In the genomic region with DNA sequence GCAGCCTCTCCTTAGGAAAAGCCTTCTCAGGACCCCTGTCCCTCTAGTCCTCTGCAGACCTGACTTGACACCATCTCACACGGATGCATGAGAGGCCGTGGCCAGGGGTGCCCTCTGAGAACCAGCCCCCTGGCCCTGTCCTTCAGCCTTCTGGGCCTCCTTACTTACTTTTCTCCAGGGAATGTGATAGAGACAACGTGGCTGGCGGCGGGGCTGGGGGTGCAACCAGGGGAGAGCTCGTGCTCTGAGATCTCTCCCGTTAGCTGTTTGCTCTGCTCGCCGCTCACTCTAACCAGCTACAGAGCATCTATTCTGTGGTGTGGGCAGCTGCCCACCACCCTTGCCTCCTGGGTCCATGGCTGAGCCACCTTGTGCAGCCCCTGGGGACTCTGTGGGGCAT, we compare ENCODE assay signal across 21 cellular contexts. TPM values are rescaled to one million over a fixed set of nuclear protein-coding genes. Genes with fewer than 3 reads are reported as not detected.
A peak's percentile ranks its signal among the peaks of the same experiment; 100 is the strongest.
DNase-seq lines count a peak whose midpoint lies in the region; ATAC-seq, FAIRE-seq and TF ChIP-seq lines count a peak whose summit lies in the region.
"Had no signal": no experiment of that assay in that cellular context is flagged by ENCODE, and none has a peak within 500 bp of the region (broad histone marks: within the 10 kb centered on the region; RNA-seq: fewer than 3 reads in every experiment).

No MANE protein-coding gene starts in this region.

- peaks cover 4% of the 10 kb centered on the region; the same call in 1 of the 2 replicates for H3K23me2 ChIP-seq in H1 (ENCODE audit: low read depth, low read length)

- no peak overlapping the region for H2AFZ ChIP-seq in HepG2 (ENCODE audit: low read length)
- no peak overlapping the region for H2AFZ ChIP-seq in H1 (ENCODE audit: low read length)
- H2AFZ ChIP-seq: GM23248 had no signal

- no peaks in the 10 kb centered on the region for H3K79me1 ChIP-seq in H1 (ENCODE audit: low read depth, low read length)

- H3K4me2 ChIP-seq in HepG2 (ENCODE audit: low read depth, low read length) = no peak overlapping the region
- no peak overlapping the region for H3K4me2 ChIP-seq in H1 (ENCODE audit: insufficient read depth in 1 of 2, low read depth in 2 of 2, low read length in 2 of 2)

- H3K4me3 ChIP-seq in HepG2 (replicated peaks in 1 of 3; ENCODE audit: insufficient read depth in 1 of 3, low read depth in 2 of 3, low read length in 3 of 3) (no peak overlapping the region), right lobe of liver (no peak overlapping the region), H1 (ENCODE audit: extremely low read depth in 1 of 4, insufficient read depth in 2 of 4, low read depth in 3 of 4, low read length in 4 of 4) (no peak overlapping the region)
- H3K4me3 ChIP-seq: GM23248 had no signal

- CTCF ChIA-PET in HepG2 (lab: Yijun Ruan, JAX; ENCODE audit: low intra/inter-chr PET ratio, low total read pairs) = interaction anchor here (1.0 to 3.6 kb wide), 4 partner anchors 23 to 368 kb away, joined by 5 to 28 read pairs (median 16); no protein-coding TSS in a partner anchor
- CTCF ChIA-PET in H1 (lab: Charles Lee; ENCODE audit: partially characterized antibody) = interaction anchor here (0.9 kb wide), 1 partner anchor 126 kb away, joined by 3 read pairs; no protein-coding TSS in a partner anchor

- FAIRE-seq in HepG2 (lab: Jason Lieb, UNC) (no peak), H1 (lab: Jason Lieb, UNC) (no peak)
- FAIRE-seq: A204.1, G401.6, GM12892 had no signal

- TF ChIP-seq CTCF in HepG2 (CRISPR knock-in tag; IDR thresholded peaks at IDR 0.05) (no peak), right lobe of liver (IDR thresholded peaks at IDR 0.05) (no peak), H1 (IDR thresholded peaks at IDR 0.05; ENCODE audit: control extremely low read depth in 1 of 3, insufficient read depth in 1 of 3, low read depth in 1 of 3, low read length in 3 of 3) (no peak)

- H3K4me1 Mint-ChIP-seq in stimulated activated naive B cell treated with anti-CD40 and anti-IgM and Interleukin-4, amounts not matched to agents 10 μg/mL and 1 μg/mL and 100 μg/mL, for 72 hours = peaks cover 20 to 41% of the 10 kb centered on the region in 2 donors

- H3K27me3 ChIP-seq in HepG2 (ENCODE audit: control insufficient read depth in 1 of 2, insufficient read depth in 2 of 2, low read length in 2 of 2) (peaks cover 9 to 52% of the 10 kb centered on the region in 2 experiments; a peak in 4 of 5 replicates), right lobe of liver (no peaks in the 10 kb centered on the region), H1 (replicated peaks in 1 of 4; ENCODE audit: control insufficient read depth in 3 of 4, extremely low read depth in 1 of 4, insufficient read depth in 3 of 4, low read length in 3 of 4) (no peaks in the 10 kb centered on the region; a peak in 2 of 7 replicates)

- no peak overlapping the region for H3K4ac ChIP-seq in H1 (replicated peaks; ENCODE audit: insufficient read length, low read depth, low read length)

- ATAC-seq in HepG2 = no peak
- no peak for ATAC-seq in right lobe of liver
- ATAC-seq in stimulated activated naive B cell treated with anti-CD40 and anti-IgM and Interleukin-4, amounts not matched to agents 10 μg/mL and 1 μg/mL and 100 μg/mL, for 72 hours (replicated peaks) = no peak
- ATAC-seq: CD8-positive, alpha-beta T cell; HCT116 had no signal

- H3K9me3 Mint-ChIP-seq in stimulated activated naive B cell treated with anti-CD40 and anti-IgM and Interleukin-4, amounts not matched to agents 10 μg/mL and 1 μg/mL and 100 μg/mL, for 72 hours = no peaks in the 10 kb centered on the region
- H3K9me3 Mint-ChIP-seq: CD8-positive, alpha-beta T cell had no signal

- no peak overlapping the region for H3K18ac ChIP-seq in H1 (ENCODE audit: extremely low read depth, low read length)

- no peak for TF ChIP-seq RAD21 in HepG2 (CRISPR knock-in tag; IDR thresholded peaks at IDR 0.05)
- no peak for TF ChIP-seq RAD21 in H1 (IDR thresholded peaks at IDR 0.05 in 1 of 2, conservative IDR thresholded peaks at IDR 0.05 in 1 of 2; ENCODE audit: low read depth in 2 of 2, low read length in 2 of 2)

- H2BK5ac ChIP-seq in H1 (ENCODE audit: low read depth, low read length) = peak overlapping the region; percentile 5; the same call in 1 of the 2 replicates

- peak overlapping the region; percentile 76 for H3K27ac Mint-ChIP-seq in stimulated activated naive B cell treated with anti-CD40 and anti-IgM and Interleukin-4, amounts not matched to agents 10 μg/mL and 1 μg/mL and 100 μg/mL, for 72 hours
- H3K27ac Mint-ChIP-seq: CD8-positive, alpha-beta T cell; H9 had no signal

- intact Hi-C loops in HepG2 (cut with micrococcal nuclease; ENCODE audit: unreplicated experiment) = loop anchor here (5.0 kb wide), 1 partner anchor 96 kb away; no protein-coding TSS in a partner anchor
- intact Hi-C loops in right lobe of liver (cut with DNase I) = loop anchor here (10.0 kb wide), 2 partner anchors 358 to 368 kb away; no protein-coding TSS in a partner anchor

- 33% methylated on average over 8 of the region's 9 CpGs for WGBS in HepG2 (ENCODE audit: low lambda C conversion rate)
- 92% methylated on average over 6 of the region's 9 CpGs for WGBS in right lobe of liver (ENCODE audit: insufficient coverage, low coverage, low lambda C conversion rate, missing lambda C conversion rate)
- 88% methylated on average over 9 of the region's 9 CpGs; no CpG with 5 or more reads in 1 of the 2 experiments for WGBS in H1 (ENCODE audit: extremely low coverage in 1 of 2, insufficient coverage in 1 of 2, insufficient read length in 1 of 2, insufficient replicate concordance in 2 of 2, low coverage in 1 of 2, low lambda C conversion rate in 2 of 2, missing lambda C conversion rate in 1 of 2), 2 experiments

- H2BK20ac ChIP-seq in H1 (ENCODE audit: low read length) = peak overlapping the region; percentile 76; the same call in 1 of the 2 replicates

- no peak overlapping the region; the same call in 1 of the 2 replicates for H2BK12ac ChIP-seq in H1 (ENCODE audit: low read depth, low read length)

- H4K20me1 ChIP-seq in HepG2 (ENCODE audit: insufficient read depth, low read length) (no peaks in the 10 kb centered on the region), H1 (replicated peaks in 1 of 2; ENCODE audit: control insufficient read depth in 1 of 2, insufficient read depth in 2 of 2, low read length in 2 of 2) (no peaks in the 10 kb centered on the region)

- H4K8ac ChIP-seq in H1 (ENCODE audit: extremely low read depth, insufficient read depth, low read length) = no peak overlapping the region; the same call in none of the 2 replicates

- H2BK15ac ChIP-seq in H1 (ENCODE audit: low read length) = 0 out of 2 replicates have a peak overlapping the region, but pooled peaks have one; percentile 76

- no TSS peak for BruUV-seq in HepG2 (replicated peaks; lab: Mats Ljungman, UMichigan)

- H3K27me3 Mint-ChIP-seq in stimulated activated naive B cell treated with anti-CD40 and anti-IgM and Interleukin-4, amounts not matched to agents 10 μg/mL and 1 μg/mL and 100 μg/mL, for 72 hours = no peaks in the 10 kb centered on the region

- no peaks in the 10 kb centered on the region for H3K9me3 ChIP-seq in HepG2 (ENCODE audit: low read length)
- no peaks in the 10 kb centered on the region for H3K9me3 ChIP-seq in right lobe of liver
- peaks cover 6 to 8% of the 10 kb centered on the region in 2 experiments; a peak in 3 of 4 replicates for H3K9me3 ChIP-seq in H1 (ENCODE audit: insufficient read depth in 2 of 2, low read depth in 1 of 2, low read length in 1 of 2)
- H3K9me3 ChIP-seq: Caco-2 had no signal

- no peak overlapping the region for H3K56ac ChIP-seq in H1 (replicated peaks; ENCODE audit: insufficient read length, low read depth, low read length)

- no peak overlapping the region for H3K23ac ChIP-seq in H1 (ENCODE audit: insufficient read length)

- H3K36me3 ChIP-seq in HepG2 (replicated peaks in 1 of 2; ENCODE audit: control insufficient read depth in 1 of 2, insufficient read depth in 2 of 2, low read length in 2 of 2) (no peaks in the 10 kb centered on the region), right lobe of liver (no peaks in the 10 kb centered on the region), H1 (ENCODE audit: control insufficient read depth in 2 of 4, insufficient read depth in 4 of 4, low read length in 3 of 4) (no peaks in the 10 kb centered on the region)

- TF ChIP-seq EP300 in HepG2 (IDR thresholded peaks at IDR 0.05; ENCODE audit: low read depth in 2 of 2, low read length in 2 of 2) = no peak
- TF ChIP-seq EP300 in HepG2 (CRISPR knock-in tag; IDR thresholded peaks at IDR 0.05; ENCODE audit: borderline replicate concordance) = no peak
- TF ChIP-seq EP300 in H1 (IDR thresholded peaks at IDR 0.05; ENCODE audit: borderline replicate concordance in 1 of 2, low read depth in 2 of 2, low read length in 2 of 2) = no peak

- in situ Hi-C loops in HepG2 (cut with HindIII; ENCODE audit: extremely low pct_ligation_motif_present, low pct_unique_long_range_greater_than_20kb) = loop anchor here (5.0 to 25.0 kb wide), 2 partner anchors 131 to 366 kb away; no protein-coding TSS in a partner anchor

- H3K36me3 Mint-ChIP-seq in stimulated activated naive B cell treated with anti-CD40 and anti-IgM and Interleukin-4, amounts not matched to agents 10 μg/mL and 1 μg/mL and 100 μg/mL, for 72 hours = no peaks in the 10 kb centered on the region
- H3K36me3 Mint-ChIP-seq: CD8-positive, alpha-beta T cell had no signal

- no peak overlapping the region for H3K14ac ChIP-seq in H1 (ENCODE audit: insufficient read length)

- H3K9ac ChIP-seq in HepG2 (ENCODE audit: insufficient read depth, low read depth, low read length) (no peak overlapping the region), H1 (replicated peaks in 1 of 4; ENCODE audit: extremely low read depth in 1 of 4, low read depth in 3 of 4, low read length in 3 of 4) (no peak overlapping the region)
- H3K9ac ChIP-seq: GM23248 had no signal

- no peak overlapping the region for H4K5ac ChIP-seq in H1 (ENCODE audit: insufficient read length, low read depth, low read length)

- peak overlapping the region; percentile 31 for H4K91ac ChIP-seq in H1 (replicated peaks; ENCODE audit: insufficient read length, low read length)

- H3K79me2 ChIP-seq in HepG2 (ENCODE audit: insufficient read depth, low read length) (no peaks in the 10 kb centered on the region), H1 (ENCODE audit: control insufficient read depth in 1 of 2, insufficient read depth in 2 of 2, low read length in 2 of 2) (no peaks in the 10 kb centered on the region)

- H3K27ac ChIP-seq in HepG2 (ENCODE audit: extremely low read length, insufficient read depth, low read length) = no peak overlapping the region
- no peak overlapping the region for H3K27ac ChIP-seq in right lobe of liver
- no peak overlapping the region for H3K27ac ChIP-seq in H1 (ENCODE audit: low read depth, low read length)
- H3K27ac ChIP-seq: 22Rv1, GM23248 had no signal

- no peak for TF ChIP-seq POLR2A in HepG2 (IDR thresholded peaks at IDR 0.05; ENCODE audit: insufficient read depth in 1 of 2, low read depth in 2 of 2, low read length in 2 of 2)
- no peak for TF ChIP-seq POLR2A in right lobe of liver (IDR thresholded peaks at IDR 0.05)
- no peak for TF ChIP-seq POLR2A in H1 (IDR thresholded peaks at IDR 0.05; ENCODE audit: control extremely low read depth in 1 of 2, low read depth in 2 of 2, low read length in 2 of 2)

- peak overlapping the region; percentile 27; the same call in 1 of the 2 replicates for H2AK5ac ChIP-seq in H1 (ENCODE audit: low read depth, low read length)

- no peak for DNase-seq in HepG2 (ENCODE audit: low spot score)
- DNase-seq in right lobe of liver = no peak
- DNase-seq in H1 (ENCODE audit: low read depth in 1 of 2, low spot score in 2 of 2) = no peak
- DNase-seq in stimulated activated naive B cell treated with anti-CD40 and anti-IgM and Interleukin-4, amounts not matched to agents 10 μg/mL and 1 μg/mL and 100 μg/mL, for 72 hours = no peak
- no peak for DNase-seq in NCI-H774 (lab: John Stamatoyannopoulos, UW)
- DNase-seq in activated gamma-delta T cell treated with Interleukin-2 at 50 U/mL for 16 hours = no peak
- DNase-seq: C1 segment of cervical spinal cord; Caco-2; CD8-positive, alpha-beta T cell; DMS153; DND-41; GM23248; H9 had no signal

- no peak overlapping the region for H3K4me3 Mint-ChIP-seq in stimulated activated naive B cell treated with anti-CD40 and anti-IgM and Interleukin-4, amounts not matched to agents 10 μg/mL and 1 μg/mL and 100 μg/mL, for 72 hours
- H3K4me3 Mint-ChIP-seq: CD8-positive, alpha-beta T cell; H9 had no signal

- H3K4me1 ChIP-seq in HepG2 (ENCODE audit: insufficient read depth, low read length) = peaks cover 37% of the 10 kb centered on the region
- H3K4me1 ChIP-seq in right lobe of liver = peaks cover 0 to 4% (median 0%) of the 10 kb centered on the region in 4 donors
- H3K4me1 ChIP-seq in H1 (replicated peaks in 1 of 4; ENCODE audit: control insufficient read depth in 3 of 4, insufficient read depth in 4 of 4, low read length in 3 of 4) = peaks cover 8 to 25% (median 21%) of the 10 kb centered on the region in 4 experiments
- H3K4me1 ChIP-seq: Caco-2 had no signal

- POLR2A ChIA-PET in HepG2 (lab: Yijun Ruan, JAX) = interaction anchor here (2.8 kb wide), 1 partner anchor 144 kb away, joined by 18 read pairs; a partner anchor contains a TSS
- POLR2A ChIA-PET in H1 (lab: Charles Lee; ENCODE audit: partially characterized antibody) = no interaction called here

- no peak overlapping the region for H2BK120ac ChIP-seq in H1 (replicated peaks; ENCODE audit: low read depth, low read length)

RNA-seq across cellular contexts. Expression of a gene that starts 14.7 kb away (rescaled TPM):
- total RNA-seq in HepG2 (2016; rRNA removed; fragmentation: Illumina TruSeq; extraction: Trizol) (not detected in 2 replicates), right lobe of liver (not detected)
- not detected in 2 replicates for total RNA-seq in HepG2 (2016; cell fraction: cytosol; rRNA removed; fragmentation: Illumina TruSeq; extraction: Trizol; ENCODE audit: low read depth)
- total RNA-seq in HepG2 (2016; cell fraction: insoluble cytoplasmic fraction; rRNA removed; fragmentation: Illumina TruSeq; extraction: Trizol) = not detected in 2 replicates
- not detected in 2 replicates for total RNA-seq in HepG2 (2016; cell fraction: membrane; rRNA removed; fragmentation: Illumina TruSeq; extraction: Trizol)
- total RNA-seq in HepG2 (2016; cell fraction: nucleus; rRNA removed; fragmentation: Illumina TruSeq; extraction: Trizol) = not detected in 2 replicates
- polyA plus RNA-seq in HepG2 (2011; rRNA removed) (not detected in 2 replicates), H1 (2011; rRNA removed) (not detected in 2 replicates)
- polyA plus RNA-seq in HepG2 (2011; cell fraction: cytosol; rRNA removed) = not detected in 2 replicates
- polyA plus RNA-seq in HepG2 (2011; cell fraction: nucleus; rRNA removed) = not detected in 2 replicates
- not detected in 2 replicates for polyA plus RNA-seq in HepG2 (2012)
- not detected in 2 replicates for polyA plus RNA-seq in HepG2 (2016; cell fraction: cytosol; fragmentation: Illumina TruSeq; extraction: Trizol; ENCODE audit: low read depth)
- not detected in 2 replicates for polyA plus RNA-seq in HepG2 (2016; cell fraction: insoluble cytoplasmic fraction; fragmentation: Illumina TruSeq; extraction: Trizol; ENCODE audit: low read depth)
- polyA plus RNA-seq in HepG2 (2016; cell fraction: membrane; fragmentation: Illumina TruSeq; extraction: Trizol; ENCODE audit: low read depth) = not detected in 2 replicates
- polyA plus RNA-seq in HepG2 (2016; cell fraction: nucleus; fragmentation: Illumina TruSeq; extraction: Trizol; ENCODE audit: insufficient read depth, low read depth) = not detected in 2 replicates
- not detected in 2 replicates for polyA minus RNA-seq in HepG2 (2011; rRNA and poly(A)+ RNA removed; ENCODE audit: low replicate concordance)
- not detected in 2 replicates for polyA minus RNA-seq in HepG2 (2011; cell fraction: cytosol; rRNA and poly(A)+ RNA removed)
- polyA minus RNA-seq in HepG2 (2011; cell fraction: nucleus; rRNA and poly(A)+ RNA removed) = not detected in 2 replicates
- total RNA-seq in H1 (2021; fragmentation: NEBNext Ultra II Directional; extraction: Animal tissue kit (Norgen Biotek cat#: 25700)) = not detected in 2 replicates
- polyA plus RNA-seq in H1 (2011; cell fraction: cytosol; rRNA removed) = not detected
- polyA plus RNA-seq in H1 (2011; cell fraction: nucleus; rRNA removed) = not detected
- polyA plus RNA-seq in H1 (2012, experiment 1 of 2) = not detected in 4 replicates
- not detected for polyA plus RNA-seq in H1 (2012, experiment 2 of 2)
- polyA plus RNA-seq in H1 (2013, experiment 1 of 2) = not detected
- not detected for polyA plus RNA-seq in H1 (2013, experiment 2 of 2)
- polyA minus RNA-seq in H1 (2011; rRNA and poly(A)+ RNA removed) = not detected in 2 replicates
- not detected for polyA minus RNA-seq in H1 (2011; cell fraction: cytosol; rRNA and poly(A)+ RNA removed)
- polyA minus RNA-seq in H1 (2011; cell fraction: nucleus; rRNA and poly(A)+ RNA removed) = not detected
- total RNA-seq: Caco-2; CD8-positive, alpha-beta T cell; GM23248; H4; H9 had no signal
- polyA plus RNA-seq: AG04450, BJ, GM23248 had no signal

RNA-seq across cellular contexts. Expression of a gene that starts 20.1 kb away (rescaled TPM):
- total RNA-seq in HepG2 (2016; rRNA removed; fragmentation: Illumina TruSeq; extraction: Trizol) = 4.2 and 4.5 TPM in 2 replicates
- 0.10 TPM in 1 of 2 replicates, not detected in the other for total RNA-seq in HepG2 (2016; cell fraction: cytosol; rRNA removed; fragmentation: Illumina TruSeq; extraction: Trizol; ENCODE audit: low read depth)
- 4.0 and 4.5 TPM in 2 replicates for total RNA-seq in HepG2 (2016; cell fraction: insoluble cytoplasmic fraction; rRNA removed; fragmentation: Illumina TruSeq; extraction: Trizol)
- 1.2 and 1.3 TPM in 2 replicates for total RNA-seq in HepG2 (2016; cell fraction: membrane; rRNA removed; fragmentation: Illumina TruSeq; extraction: Trizol)
- total RNA-seq in HepG2 (2016; cell fraction: nucleus; rRNA removed; fragmentation: Illumina TruSeq; extraction: Trizol) = 0.56 and 1.4 TPM in 2 replicates
- 8.7 and 11.3 TPM in 2 replicates for polyA plus RNA-seq in HepG2 (2011; rRNA removed)
- polyA plus RNA-seq in HepG2 (2011; cell fraction: cytosol; rRNA removed) = 11.0 and 18.6 TPM in 2 replicates
- 3.2 and 3.5 TPM in 2 replicates for polyA plus RNA-seq in HepG2 (2011; cell fraction: nucleus; rRNA removed)
- polyA plus RNA-seq in HepG2 (2012) = 9.4 and 18.5 TPM in 2 replicates
- polyA plus RNA-seq in HepG2 (2016; cell fraction: cytosol; fragmentation: Illumina TruSeq; extraction: Trizol; ENCODE audit: low read depth) = 0.07 and 0.20 TPM in 2 replicates
- 2.7 and 3.0 TPM in 2 replicates for polyA plus RNA-seq in HepG2 (2016; cell fraction: insoluble cytoplasmic fraction; fragmentation: Illumina TruSeq; extraction: Trizol; ENCODE audit: low read depth)
- 0.43 and 0.55 TPM in 2 replicates for polyA plus RNA-seq in HepG2 (2016; cell fraction: membrane; fragmentation: Illumina TruSeq; extraction: Trizol; ENCODE audit: low read depth)
- 1.1 and 2.3 TPM in 2 replicates for polyA plus RNA-seq in HepG2 (2016; cell fraction: nucleus; fragmentation: Illumina TruSeq; extraction: Trizol; ENCODE audit: insufficient read depth, low read depth)
- polyA minus RNA-seq in HepG2 (2011; rRNA and poly(A)+ RNA removed; ENCODE audit: low replicate concordance) = 31.5 TPM in 1 of 2 replicates, not detected in the other
- polyA minus RNA-seq in HepG2 (2011; cell fraction: cytosol; rRNA and poly(A)+ RNA removed) = 9.9 and 14.7 TPM in 2 replicates
- polyA minus RNA-seq in HepG2 (2011; cell fraction: nucleus; rRNA and poly(A)+ RNA removed) = 0.77 and 1.4 TPM in 2 replicates
- total RNA-seq in right lobe of liver = under 1 TPM in 3 of 6 experiments, not detected in 3; 0.06 to 0.58 (median 0.12) TPM
- total RNA-seq in H1 (2021; fragmentation: NEBNext Ultra II Directional; extraction: Animal tissue kit (Norgen Biotek cat#: 25700)) = not detected in 2 replicates
- polyA plus RNA-seq in H1 (2011; rRNA removed) = 0.06 and 0.27 TPM in 2 replicates
- polyA plus RNA-seq in H1 (2011; cell fraction: cytosol; rRNA removed) = not detected
- not detected for polyA plus RNA-seq in H1 (2011; cell fraction: nucleus; rRNA removed)
- not detected in 4 replicates for polyA plus RNA-seq in H1 (2012, experiment 1 of 2)
- not detected for polyA plus RNA-seq in H1 (2012, experiment 2 of 2)
- polyA plus RNA-seq in H1 (2013, experiment 1 of 2) = not detected
- not detected for polyA plus RNA-seq in H1 (2013, experiment 2 of 2)
- polyA minus RNA-seq in H1 (2011; rRNA and poly(A)+ RNA removed) = not detected in 2 replicates
- not detected for polyA minus RNA-seq in H1 (2011; cell fraction: cytosol; rRNA and poly(A)+ RNA removed)
- polyA minus RNA-seq in H1 (2011; cell fraction: nucleus; rRNA and poly(A)+ RNA removed) = not detected
- total RNA-seq: Caco-2, GM23248, H4, H9 had no signal
- polyA plus RNA-seq: AG04450, BJ, GM23248 had no signal
